In the genomic region with DNA sequence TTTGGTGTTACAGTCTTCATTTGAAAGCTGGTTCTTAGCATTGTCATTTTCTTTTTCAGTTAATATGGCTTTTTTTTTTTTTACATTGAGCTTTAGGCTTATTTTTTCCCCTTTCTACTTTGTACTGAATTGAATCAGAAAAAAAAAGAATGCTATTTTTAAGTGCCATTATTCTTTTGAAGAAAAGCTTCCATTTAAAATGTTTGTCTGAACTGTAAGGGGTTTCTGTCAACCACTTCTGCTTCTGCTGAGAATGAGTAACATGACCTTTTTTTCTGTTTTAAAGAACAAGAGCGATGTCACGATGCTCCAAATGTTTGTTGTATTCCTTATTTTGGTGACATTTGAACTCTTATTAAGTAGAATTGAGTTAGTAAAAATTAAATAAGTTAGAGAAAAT, we compare ENCODE assay signal across 19 cellular contexts.
"Had no signal": no experiment of that assay in that cellular context is flagged by ENCODE, and none has a peak within 500 bp of the region (broad histone marks: within the 10 kb centered on the region; RNA-seq: fewer than 3 reads in every experiment).

No MANE protein-coding gene starts in this region.

- H3K27ac ChIP-seq: lower lobe of right lung, pancreas, stomach, thoracic aorta had no signal

- H3K36me3 ChIP-seq: lower lobe of right lung, pancreas, stomach, thoracic aorta had no signal

- FAIRE-seq: pancreas had no signal

- DNase-seq: activated CD4-positive, alpha-beta T cell treated with anti-CD3 and anti-CD28 coated beads, Interleukin-2, amount 50 U/mL, for 48 hours; activated CD4-positive, CD25-positive, alpha-beta regulatory T cell treated with anti-CD3 and anti-CD28 coated beads, Interleukin-2, amount 50 U/mL, for 72 hours; activated CD8-positive, alpha-beta memory T cell treated with anti-CD3 and anti-CD28 coated beads, Interleukin-2, amount 10 ng/mL, durations not matched to agents 7 days and 5 days; activated gamma-delta T cell; activated T-cell treated with anti-CD3 and anti-CD28 coated beads, Interleukin-2, amount 50 U/mL, for 48 hours; cortex of kidney; effector memory CD4-positive, alpha-beta T cell; hippocampal formation; kidney glomerular epithelial cell; lower lobe of right lung; midbrain; pancreas; stimulated activated CD4-positive, alpha-beta T cell treated with anti-CD3 and anti-CD28 coated beads, Interleukin-2, amount 100 ng/mL, for 48 hours; stimulated activated CD8-positive, alpha-beta memory T cell treated with anti-CD3 and anti-CD28 coated beads, Interleukin-4, amount 100 ng/mL, for 48 hours; stomach had no signal

- H3K9me3 Mint-ChIP-seq: central memory CD8-positive, alpha-beta T cell had no signal

- H3K27me3 ChIP-seq: pancreas, stomach had no signal

- H3K27me3 Mint-ChIP-seq: activated CD8-positive, alpha-beta memory T cell treated with anti-CD3 and anti-CD28 coated beads, Interleukin-2, amount 10 ng/mL, durations not matched to agents 7 days and 5 days; activated naive CD8-positive, alpha-beta T cell; central memory CD8-positive, alpha-beta T cell had no signal

- H3K4me1 Mint-ChIP-seq: activated CD8-positive, alpha-beta memory T cell treated with anti-CD3 and anti-CD28 coated beads, Interleukin-2, amount 10 ng/mL, durations not matched to agents 7 days and 5 days had no signal

- H3K4me3 ChIP-seq: lower lobe of right lung, pancreas, stomach, thoracic aorta had no signal

- H3K36me3 Mint-ChIP-seq: activated CD8-positive, alpha-beta memory T cell treated with anti-CD3 and anti-CD28 coated beads, Interleukin-2, amount 10 ng/mL, durations not matched to agents 7 days and 5 days had no signal

- H3K4me3 Mint-ChIP-seq: activated CD8-positive, alpha-beta memory T cell treated with anti-CD3 and anti-CD28 coated beads, Interleukin-2, amount 10 ng/mL, durations not matched to agents 7 days and 5 days; activated naive CD8-positive, alpha-beta T cell; brain; central memory CD8-positive, alpha-beta T cell had no signal

- H3K27ac Mint-ChIP-seq: activated CD8-positive, alpha-beta memory T cell treated with anti-CD3 and anti-CD28 coated beads, Interleukin-2, amount 10 ng/mL, durations not matched to agents 7 days and 5 days; activated naive CD8-positive, alpha-beta T cell had no signal

- ATAC-seq: activated CD8-positive, alpha-beta memory T cell treated with anti-CD3 and anti-CD28 coated beads, Interleukin-2, amount 10 ng/mL, durations not matched to agents 7 days and 5 days; lower lobe of right lung; pancreas had no signal

- H3K9me3 ChIP-seq: lower lobe of right lung, pancreas, stomach, thoracic aorta had no signal
